Comparison of ENCODE assay signal across 19 cellular contexts in the genomic region with DNA sequence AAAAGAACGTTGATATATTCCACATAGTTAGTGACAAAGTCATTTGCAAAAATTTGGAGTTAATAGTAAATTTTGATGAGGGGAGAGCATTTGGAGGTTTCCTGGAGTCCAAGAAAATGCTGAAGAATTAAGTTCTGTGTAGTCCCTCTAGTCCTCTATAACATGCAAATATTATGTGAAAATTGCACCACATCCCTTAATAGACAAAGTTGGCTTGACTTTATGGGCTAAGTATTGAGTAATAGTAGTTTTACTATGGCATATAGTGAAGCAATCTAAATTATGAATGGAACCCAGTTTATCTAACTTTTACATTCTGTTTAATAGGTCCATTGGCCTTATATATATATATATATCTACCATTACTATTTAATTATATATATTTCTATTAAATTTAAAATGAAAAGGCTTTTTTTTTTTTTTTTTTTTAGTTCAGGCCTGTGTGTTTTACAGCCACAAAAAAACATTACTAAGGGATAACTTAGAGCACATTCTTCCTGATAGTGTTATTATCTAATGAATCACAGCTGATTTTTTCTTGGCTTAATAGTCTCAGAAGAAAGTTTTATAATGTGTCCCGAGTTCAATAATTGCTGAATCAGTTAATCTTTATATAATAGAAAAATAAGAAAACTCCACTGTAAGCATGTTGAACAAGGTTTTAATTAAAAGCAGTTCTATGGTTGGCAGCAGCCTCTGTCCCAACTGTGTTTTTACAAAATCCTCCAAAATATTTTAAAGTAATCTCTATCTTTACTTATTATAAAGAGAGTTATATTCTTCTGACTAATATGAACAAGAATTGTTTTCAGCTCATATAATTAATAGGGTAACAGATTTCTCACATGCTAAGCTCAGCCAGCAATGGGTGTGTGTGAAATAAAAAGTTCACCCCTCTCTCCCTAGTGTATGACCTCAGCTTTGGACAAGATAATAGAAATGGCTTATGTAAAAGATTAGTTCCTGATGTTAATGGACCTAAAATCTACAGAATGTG.
DNase-seq lines count a peak whose midpoint lies in the region; ATAC-seq, FAIRE-seq and TF ChIP-seq lines count a peak whose summit lies in the region.
"Had no signal": no experiment of that assay in that cellular context is flagged by ENCODE, and none has a peak within 500 bp of the region (broad histone marks: within the 10 kb centered on the region; RNA-seq: fewer than 3 reads in every experiment).

No MANE protein-coding gene starts in this region.

- 1% methylated on average over 2 of the region's 2 CpGs for WGBS in HepG2 (ENCODE audit: low lambda C conversion rate)
- WGBS in right lobe of liver (ENCODE audit: insufficient coverage, low coverage, low lambda C conversion rate, missing lambda C conversion rate): 29% methylated on average over 2 of the region's 2 CpGs

- H3K9me3 ChIP-seq in HepG2 (ENCODE audit: low read length): no peaks in the 10 kb centered on the region
- no peaks in the 10 kb centered on the region for H3K9me3 ChIP-seq in right lobe of liver
- H3K9me3 ChIP-seq: ovary had no signal

- ATAC-seq in HepG2 (no peak), right lobe of liver (no peak), GM21381 (IDR thresholded peaks at IDR 0.05; ENCODE audit: unreplicated experiment) (no peak), GM18909 (IDR thresholded peaks at IDR 0.05; ENCODE audit: poor library complexity, unreplicated experiment) (no peak)
- ATAC-seq: Panc1 had no signal

- no peaks in the 10 kb centered on the region for H3K27me3 ChIP-seq in HepG2 (ENCODE audit: control insufficient read depth in 1 of 2, insufficient read depth in 2 of 2, low read length in 2 of 2)
- no peaks in the 10 kb centered on the region for H3K27me3 ChIP-seq in right lobe of liver
- H3K27me3 ChIP-seq: ovary had no signal

- no peak overlapping the region for H3K4me3 Mint-ChIP-seq in nephron

- H3K27ac ChIP-seq in HepG2 (ENCODE audit: extremely low read length, insufficient read depth, low read length) (no peak overlapping the region), right lobe of liver (no peak overlapping the region)
- H3K27ac ChIP-seq: WERI-Rb-1 had no signal

- no TSS peak for BruUV-seq in HepG2 (replicated peaks; lab: Mats Ljungman, UMichigan)

- H4K20me1 ChIP-seq in HepG2 (ENCODE audit: insufficient read depth, low read length): no peaks in the 10 kb centered on the region

- H3K79me2 ChIP-seq in HepG2 (ENCODE audit: insufficient read depth, low read length): no peaks in the 10 kb centered on the region

- no peak for TF ChIP-seq EP300 in HepG2 (IDR thresholded peaks at IDR 0.05; ENCODE audit: low read depth in 2 of 2, low read length in 2 of 2)
- no peak for TF ChIP-seq EP300 in HepG2 (CRISPR knock-in tag; IDR thresholded peaks at IDR 0.05; ENCODE audit: borderline replicate concordance)

- CTCF ChIA-PET in HepG2 (lab: Yijun Ruan, JAX; ENCODE audit: low intra/inter-chr PET ratio, low total read pairs): no interaction called here

- no peak for TF ChIP-seq CTCF in HepG2 (CRISPR knock-in tag; IDR thresholded peaks at IDR 0.05)
- no peak for TF ChIP-seq CTCF in right lobe of liver (IDR thresholded peaks at IDR 0.05)
- TF ChIP-seq CTCF in fibroblast of mammary gland (conservative IDR thresholded peaks at IDR 0.05; ENCODE audit: control insufficient read depth, insufficient read depth, low read depth, low read length): no peak
- TF ChIP-seq CTCF in nephron (IDR thresholded peaks at IDR 0.05; ENCODE audit: unreplicated experiment in 3 of 3): no peak

- in situ Hi-C loops in HepG2 (cut with HindIII; ENCODE audit: extremely low pct_ligation_motif_present, low pct_unique_long_range_greater_than_20kb): no loop called here

- no peak overlapping the region for H3K9ac ChIP-seq in HepG2 (ENCODE audit: insufficient read depth, low read depth, low read length)

- POLR2A ChIA-PET in HepG2 (lab: Yijun Ruan, JAX): no interaction called here

- H3K27ac Mint-ChIP-seq in nephron: peak overlapping the region; percentile 96 to 98 (median 98)

- intact Hi-C loops in HepG2 (cut with micrococcal nuclease; ENCODE audit: unreplicated experiment) (no loop called here), right lobe of liver (cut with DNase I) (no loop called here)

- no peak for TF ChIP-seq RAD21 in HepG2 (CRISPR knock-in tag; IDR thresholded peaks at IDR 0.05)

- H3K4me1 Mint-ChIP-seq in nephron: peaks cover 16% of the 10 kb centered on the region

- H3K36me3 ChIP-seq in HepG2 (replicated peaks in 1 of 2; ENCODE audit: control insufficient read depth in 1 of 2, insufficient read depth in 2 of 2, low read length in 2 of 2) (no peaks in the 10 kb centered on the region), right lobe of liver (no peaks in the 10 kb centered on the region)
- H3K36me3 ChIP-seq: ovary, WERI-Rb-1 had no signal

- no peak for TF ChIP-seq POLR2A in HepG2 (IDR thresholded peaks at IDR 0.05; ENCODE audit: insufficient read depth in 1 of 2, low read depth in 2 of 2, low read length in 2 of 2)
- no peak for TF ChIP-seq POLR2A in right lobe of liver (IDR thresholded peaks at IDR 0.05)

- FAIRE-seq in HepG2 (lab: Jason Lieb, UNC): no peak
- FAIRE-seq: A204.1, astrocyte, keratinocyte had no signal

- DNase-seq in HepG2 (ENCODE audit: low spot score) (no peak), right lobe of liver (no peak), fibroblast of mammary gland (ENCODE audit: low read depth) (peak; percentile 72), CD1c-positive myeloid dendritic cell (ENCODE audit: extremely low spot score) (no peak)
- DNase-seq in activated CD4-positive, alpha-beta T cell treated with anti-CD3 and anti-CD28 coated beads, Interleukin-2, amount 50 U/mL, for 4 hours: no peak
- DNase-seq: activated gamma-delta T cell; Calu3; NCI-H1694 treated with DMSO at 0.1 percent for 48 hours; NCI-H524; ovary; stimulated activated CD4-positive, alpha-beta T cell treated with anti-CD3 and anti-CD28 coated beads, Interleukin-15, amount 100 ng/mL, for 24 hours; WERI-Rb-1 had no signal

- H3K4me3 ChIP-seq in HepG2 (replicated peaks in 1 of 3; ENCODE audit: insufficient read depth in 1 of 3, low read depth in 2 of 3, low read length in 3 of 3) (no peak overlapping the region), right lobe of liver (no peak overlapping the region), fibroblast of mammary gland (ENCODE audit: control insufficient read depth, low read depth, low read length) (no peak overlapping the region)
- H3K4me3 ChIP-seq: ovary had no signal

- no peaks in the 10 kb centered on the region for H3K27me3 Mint-ChIP-seq in nephron (ENCODE audit: low read depth)

- H3K36me3 Mint-ChIP-seq in nephron (ENCODE audit: low read depth): no peaks in the 10 kb centered on the region

- H3K4me1 ChIP-seq in HepG2 (ENCODE audit: insufficient read depth, low read length) (no peaks in the 10 kb centered on the region), right lobe of liver (no peaks in the 10 kb centered on the region)

- H2AFZ ChIP-seq in HepG2 (ENCODE audit: low read length): no peak overlapping the region

- no peak overlapping the region for H3K4me2 ChIP-seq in HepG2 (ENCODE audit: low read depth, low read length)

- H3K9me3 Mint-ChIP-seq in nephron: peaks cover 22% of the 10 kb centered on the region

TF ChIP-seq in HepG2, 621 proteins besides CTCF, POLR2A, EP300 and RAD21:
- TF ChIP-seq IKZF1 (IDR thresholded peaks at IDR 0.05): no peak
- peak; percentile 40; the same call in 1 of the 2 replicates for TF ChIP-seq MAFF (IDR thresholded peaks at IDR 0.05; ENCODE audit: low read depth, low read length)
- TF ChIP-seq KDM3A (CRISPR knock-in tag; IDR thresholded peaks at IDR 0.05; ENCODE audit: low read depth): no peak
- TF ChIP-seq CEBPB (IDR thresholded peaks at IDR 0.05; ENCODE audit: borderline replicate concordance, low read depth, low read length): peak; percentile 34; the same call in 1 of the 2 replicates
- no peak for TF ChIP-seq ZNF570 (CRISPR knock-in tag; IDR thresholded peaks at IDR 0.05; ENCODE audit: borderline replicate concordance)
- TF ChIP-seq MAFK (conservative IDR thresholded peaks at IDR 0.05 in 1 of 2, IDR thresholded peaks at IDR 0.05 in 1 of 2; ENCODE audit: low read length in 2 of 2): peak; percentile 46 to 73
TF ChIP-seq in HepG2: peak in this region for 3.
